Comparison of ENCODE assay signal across 8 cellular contexts in the genomic region with DNA sequence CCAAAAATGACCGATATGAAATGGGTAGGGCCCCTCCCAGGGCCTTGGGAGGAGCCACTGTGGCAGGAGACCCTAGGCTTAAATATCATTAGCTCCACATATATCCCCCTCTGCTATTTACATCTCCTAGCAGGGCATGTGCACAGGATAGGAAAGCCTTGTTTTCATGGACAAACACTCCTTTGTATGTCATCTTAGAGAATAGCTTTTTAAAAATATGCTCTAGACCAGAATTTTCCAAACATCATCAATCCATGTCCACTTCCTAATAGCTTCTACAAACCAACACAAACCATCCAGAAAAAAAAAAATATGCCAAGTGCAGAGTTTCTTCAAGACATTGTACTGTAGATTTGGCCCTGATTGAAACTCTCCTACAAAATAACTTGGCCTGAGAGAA. TPM values are rescaled to one million over a fixed set of nuclear protein-coding genes. Genes with fewer than 3 reads are reported as not detected.
"Had no signal": no experiment of that assay in that cellular context is flagged by ENCODE, and none has a peak within 500 bp of the region (broad histone marks: within the 10 kb centered on the region; RNA-seq: fewer than 3 reads in every experiment).

No MANE protein-coding gene starts in this region.

- DNase-seq: H9, HCEC 1CT, IMR-90, KG1 had no signal

- ATAC-seq: GM23338, K562 had no signal

- H3K4me3 ChIP-seq: GM23338, K562 had no signal

RNA-seq across cellular contexts. Expression of a gene that starts 10.8 kb away (rescaled TPM):
- total RNA-seq: GM23338, H1, H9, HT-29, IMR-90, K562 had no signal
- polyA plus RNA-seq: GM23338, H1, IMR-90, K562 had no signal
